In the genomic region with DNA sequence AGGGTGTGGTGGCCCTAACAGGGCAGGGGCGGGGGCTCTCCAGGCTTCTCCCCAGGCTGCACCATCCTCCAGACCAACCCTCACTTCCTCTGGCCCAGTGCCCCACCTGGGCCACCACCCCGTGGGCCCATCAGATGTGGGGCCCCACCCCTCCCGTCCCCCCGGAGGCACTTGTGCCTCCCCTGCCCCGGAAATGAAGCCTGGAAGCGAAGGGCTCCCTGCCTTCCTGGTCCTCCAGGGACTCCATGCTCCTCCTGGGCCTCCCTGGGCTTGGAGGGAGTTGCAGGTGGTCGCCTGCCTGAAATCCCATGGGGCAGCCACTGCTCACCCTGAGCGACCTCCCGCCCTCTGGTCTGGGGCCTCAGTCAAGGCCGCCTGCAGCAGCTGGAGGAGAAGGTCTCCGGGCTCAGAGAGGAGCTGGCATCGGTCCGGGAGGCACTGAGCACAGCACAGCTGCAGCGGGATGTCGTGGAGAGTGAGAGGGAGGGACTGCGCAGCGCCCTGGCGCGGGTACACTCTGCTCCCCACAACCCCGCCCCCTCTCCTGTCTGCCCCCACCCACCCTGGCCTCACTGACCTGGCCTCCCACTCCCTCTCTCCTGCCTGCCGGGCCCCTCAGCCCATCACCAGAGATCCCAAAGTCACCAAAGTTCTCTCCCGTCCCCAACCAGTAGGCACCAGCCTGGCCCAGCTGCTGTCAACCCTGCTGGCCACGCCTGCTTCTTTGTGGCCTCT, we compare ENCODE assay signal across 18 cellular contexts. TPM values are rescaled to one million over a fixed set of nuclear protein-coding genes. Genes with fewer than 3 reads are reported as not detected.
DNase-seq lines count a peak whose midpoint lies in the region; ATAC-seq and TF ChIP-seq lines count a peak whose summit lies in the region.
"Had no signal": no experiment of that assay in that cellular context is flagged by ENCODE, and none has a peak within 500 bp of the region (broad histone marks: within the 10 kb centered on the region; RNA-seq: fewer than 3 reads in every experiment).

No MANE protein-coding gene starts in this region.

- DNase-seq in activated T-cell treated with anti-CD3 and anti-CD28 coated beads, Interleukin-2, amount 50 U/mL, for 48 hours = peak; percentile 10 to 12
- DNase-seq in activated T-cell treated with anti-CD3 and anti-CD28 coated beads, Interleukin-2, amount 50 U/mL, for 24 hours = no peak
- peak; percentile 1 for DNase-seq in effector CD4-positive, alpha-beta T cell
- DNase-seq in natural killer cell (peak; percentile 4), ureter (ENCODE audit: low spot score) (peak; percentile 40), NCI-H2196 (lab: John Stamatoyannopoulos, UW; ENCODE audit: unreplicated experiment) (no peak), HuH-7 (ENCODE audit: low spot score) (no peak)
- DNase-seq: activated B cell treated with CpG ODN at 0.5 μM for 24 hours, Kasumi-1, NCI-H146, PC-9, substantia nigra had no signal

- H3K36me3 Mint-ChIP-seq in activated T-cell treated with anti-CD3 and anti-CD28 coated beads, Interleukin-2, amount 50 U/mL, for 24 hours (ENCODE audit: low read depth) = no peaks in the 10 kb centered on the region
- no peaks in the 10 kb centered on the region for H3K36me3 Mint-ChIP-seq in natural killer cell
- H3K36me3 Mint-ChIP-seq: memory B cell had no signal

- no peak for TF ChIP-seq CTCF in natural killer cell (IDR thresholded peaks at IDR 0.05)

- no peak overlapping the region for H3K4me3 Mint-ChIP-seq in activated T-cell treated with anti-CD3 and anti-CD28 coated beads, Interleukin-2, amount 50 U/mL, for 24 hours
- no peak overlapping the region for H3K4me3 Mint-ChIP-seq in natural killer cell
- H3K4me3 Mint-ChIP-seq: activated B cell treated with CpG ODN at 0.5 μM for 24 hours, memory B cell, T-cell had no signal

- no peak overlapping the region for H3K27ac Mint-ChIP-seq in activated T-cell treated with anti-CD3 and anti-CD28 coated beads, Interleukin-2, amount 50 U/mL, for 24 hours
- no peak overlapping the region for H3K27ac Mint-ChIP-seq in natural killer cell
- H3K27ac Mint-ChIP-seq: activated B cell treated with CpG ODN at 0.5 μM for 24 hours, memory B cell, T-cell had no signal

- intact Hi-C loops in natural killer cell (cut with micrococcal nuclease) = no loop called here

- peaks cover 5% of the 10 kb centered on the region for H3K9me3 Mint-ChIP-seq in activated T-cell treated with anti-CD3 and anti-CD28 coated beads, Interleukin-2, amount 50 U/mL, for 24 hours
- H3K9me3 Mint-ChIP-seq in natural killer cell = no peaks in the 10 kb centered on the region

- H3K27me3 Mint-ChIP-seq in activated T-cell treated with anti-CD3 and anti-CD28 coated beads, Interleukin-2, amount 50 U/mL, for 24 hours = no peaks in the 10 kb centered on the region
- H3K27me3 Mint-ChIP-seq in natural killer cell (ENCODE audit: low read depth in 2 of 2) = peaks cover 0 to 23% of the 10 kb centered on the region in 2 donors

- no peaks in the 10 kb centered on the region for H3K4me1 Mint-ChIP-seq in activated T-cell treated with anti-CD3 and anti-CD28 coated beads, Interleukin-2, amount 50 U/mL, for 24 hours (ENCODE audit: low read depth)
- H3K4me1 Mint-ChIP-seq in natural killer cell = no peaks in the 10 kb centered on the region
- H3K4me1 Mint-ChIP-seq: activated B cell treated with CpG ODN at 0.5 μM for 24 hours, memory B cell, T-cell had no signal

- no peak for ATAC-seq in natural killer cell
- no peak for ATAC-seq in GM21825 (IDR thresholded peaks at IDR 0.05; ENCODE audit: unreplicated experiment)
- ATAC-seq: T-cell had no signal

RNA-seq across cellular contexts. Expression of a gene that starts 28.0 kb away (rescaled TPM):
- under 1 TPM in 1 of 3 donors, not detected in 2; 0.14 TPM for total RNA-seq in natural killer cell
- total RNA-seq in ureter = 0.23 TPM
- total RNA-seq: activated B cell treated with CpG ODN at 0.5 μM for 24 hours, cardiac muscle cell, fibroblast of villous mesenchyme, NCI-H460, PC-9, T-cell had no signal

RNA-seq across cellular contexts. Expression of a gene that starts 38.2 kb away (rescaled TPM):
- total RNA-seq in natural killer cell = not detected
- total RNA-seq in ureter = 2.5 TPM
- total RNA-seq: activated B cell treated with CpG ODN at 0.5 μM for 24 hours, cardiac muscle cell, fibroblast of villous mesenchyme, NCI-H460, T-cell had no signal

Comparison
In these comparisons a context has a peak if more than half of its experiments do, and no peak if none do; other contexts are left out.
1. DNase-seq: peak in activated T-cell treated with anti-CD3 and anti-CD28 coated beads, Interleukin-2, amount 50 U/mL, for 48 hours (2 of 2), effector CD4-positive, alpha-beta T cell (single experiment), natural killer cell (single experiment) and ureter (single experiment); none in activated T-cell treated with anti-CD3 and anti-CD28 coated beads, Interleukin-2, amount 50 U/mL, for 24 hours (single experiment), NCI-H2196 (single experiment) and HuH-7 (single experiment).